1 cellular context compared by ENCODE assay signal in genomic region chr11:63791495-63792167, GRCh38.
TF ChIP-seq lines count a peak whose summit lies in the region.

No MANE protein-coding gene starts in this region.

TF ChIP-seq in HEK293, 187 proteins besides CTCF, POLR2A, EP300 and RAD21 (continued from another document):
- TF ChIP-seq KLF9 (tag by site-specific recombination; IDR thresholded peaks at IDR 0.05; ENCODE audit: low read depth), result no peak
- no peak for TF ChIP-seq WT1 (tag by site-specific recombination; IDR thresholded peaks at IDR 0.05)
- TF ChIP-seq ZBTB17 (tag by site-specific recombination; IDR thresholded peaks at IDR 0.05), result peak; percentile 21; the same call in 1 of the 2 replicates
- TF ChIP-seq ZNF132 (tag by site-specific recombination; IDR thresholded peaks at IDR 0.05; ENCODE audit: borderline replicate concordance), result no peak
TF ChIP-seq in HEK293: peak in this region for 3.
